In the genomic region with DNA sequence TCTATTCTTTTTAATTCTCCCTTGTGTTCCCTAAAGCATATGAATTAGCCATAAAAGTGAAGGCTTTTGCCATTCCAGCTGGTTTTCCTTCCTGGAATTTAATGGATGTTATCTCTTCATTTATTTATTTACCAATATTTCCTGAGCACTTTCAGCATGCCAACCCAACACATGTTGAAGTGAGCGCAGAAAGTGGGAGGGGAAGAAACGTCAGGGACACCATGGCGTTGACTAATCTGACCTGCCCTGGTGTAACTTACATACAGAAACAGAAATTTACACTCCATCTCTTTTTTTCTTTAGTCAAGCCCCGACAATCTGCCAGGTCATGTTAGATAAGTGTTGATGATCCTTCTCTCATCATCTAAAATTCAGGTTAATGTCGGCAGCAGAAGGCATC, we compare ENCODE assay signal across 13 cellular contexts.
DNase-seq lines count a peak whose midpoint lies in the region; ATAC-seq and TF ChIP-seq lines count a peak whose summit lies in the region.
"Had no signal": no experiment of that assay in that cellular context is flagged by ENCODE, and none has a peak within 500 bp of the region (broad histone marks: within the 10 kb centered on the region; RNA-seq: fewer than 3 reads in every experiment).

No MANE protein-coding gene starts in this region.

- peak overlapping the region; percentile 62 for H2BK120ac ChIP-seq in IMR-90 (ENCODE audit: low read depth, low read length)

- H3K14ac ChIP-seq in IMR-90 (replicated peaks; ENCODE audit: low read depth, low read length) = peak overlapping the region; percentile 68; the same call in 1 of the 2 replicates

- no peak overlapping the region for H3K4me3 Mint-ChIP-seq in GM23338
- no peak overlapping the region for H3K4me3 Mint-ChIP-seq in nephron progenitor cell
- H3K4me3 Mint-ChIP-seq: CD8-positive, alpha-beta memory T cell had no signal

- no TSS peak for BruUV-seq in IMR-90 (replicated peaks; lab: Mats Ljungman, UMichigan)

- H3K4me3 ChIP-seq in GM23338 (no peak overlapping the region), IMR-90 (ENCODE audit: insufficient read depth, low read depth, low read length) (no peak overlapping the region)
- H3K4me3 ChIP-seq: BLaER1 had no signal

- H3K9ac ChIP-seq in IMR-90 (ENCODE audit: low read depth, low read length) = no peak overlapping the region
- H3K9ac ChIP-seq: BLaER1, KMS-11 had no signal

- no peaks in the 10 kb centered on the region for H3K27me3 Mint-ChIP-seq in GM23338 (ENCODE audit: insufficient read depth, low read depth, poor library complexity)
- no peaks in the 10 kb centered on the region for H3K27me3 Mint-ChIP-seq in nephron progenitor cell (ENCODE audit: low read depth, poor library complexity)
- H3K27me3 Mint-ChIP-seq: CD8-positive, alpha-beta memory T cell had no signal

- H3K4me1 ChIP-seq in GM23338 (ENCODE audit: insufficient read depth) (peaks cover 6% of the 10 kb centered on the region; the same call in 1 of the 2 replicates), IMR-90 (ENCODE audit: control insufficient read depth, insufficient read depth, low read length) (peaks cover 6% of the 10 kb centered on the region)
- H3K4me1 ChIP-seq: BLaER1, Caco-2 had no signal

- H3K27me3 ChIP-seq in GM23338 (ENCODE audit: insufficient read depth) = no peaks in the 10 kb centered on the region
- no peaks in the 10 kb centered on the region for H3K27me3 ChIP-seq in IMR-90 (ENCODE audit: control insufficient read depth, insufficient read depth, low read length)
- H3K27me3 ChIP-seq: BLaER1 had no signal

- no peak for TF ChIP-seq CTCF in GM23338 (conservative IDR thresholded peaks at IDR 0.05; ENCODE audit: low read depth in 2 of 2)
- no peak for TF ChIP-seq CTCF in IMR-90 (conservative IDR thresholded peaks at IDR 0.05; ENCODE audit: low read depth, low read length)
- no peak for TF ChIP-seq CTCF in nephron progenitor cell (IDR thresholded peaks at IDR 0.05)

- peak overlapping the region; percentile 8 to 30; a peak in 1 of 4 replicates for H4K8ac ChIP-seq in IMR-90 (ENCODE audit: low read depth in 2 of 2, low read length in 2 of 2)

- no peak overlapping the region for H2AK9ac ChIP-seq in IMR-90 (replicated peaks; ENCODE audit: low read depth, low read length, poor library complexity)

- H3K79me2 ChIP-seq in GM23338 (replicated peaks; ENCODE audit: insufficient read depth) = no peaks in the 10 kb centered on the region

- no peaks in the 10 kb centered on the region for H3K9me3 Mint-ChIP-seq in GM23338
- no peaks in the 10 kb centered on the region for H3K9me3 Mint-ChIP-seq in nephron progenitor cell

- H2BK15ac ChIP-seq in IMR-90 (ENCODE audit: low read depth, low read length) = peak overlapping the region; percentile 24; the same call in 1 of the 3 replicates

- ATAC-seq in GM23338 = no peak
- peak; percentile 59 for ATAC-seq in IMR-90 (ENCODE audit: low read depth)
- no peak for ATAC-seq in GM21381 (IDR thresholded peaks at IDR 0.05; ENCODE audit: unreplicated experiment)
- no peak for ATAC-seq in HG03565 (IDR thresholded peaks at IDR 0.05; ENCODE audit: unreplicated experiment)
- ATAC-seq: HCT116 had no signal

- H4K20me1 ChIP-seq in GM23338 (replicated peaks; ENCODE audit: insufficient read depth) = no peaks in the 10 kb centered on the region
- no peaks in the 10 kb centered on the region for H4K20me1 ChIP-seq in IMR-90 (ENCODE audit: insufficient read depth, low read length)
- H4K20me1 ChIP-seq: BLaER1 had no signal

- intact Hi-C loops in IMR-90 (cut with micrococcal nuclease) = loop anchor here (5.0 kb wide), 1 partner anchor 246 kb away; a partner anchor contains a TSS

- H2AFZ ChIP-seq in GM23338 (no peak overlapping the region), IMR-90 (replicated peaks; ENCODE audit: low read length, poor library complexity) (no peak overlapping the region)

- in situ Hi-C loops in IMR-90 (cut with MboI; ENCODE audit: low sequenced_read_pairs) = no loop called here

- H3K23ac ChIP-seq in IMR-90 (ENCODE audit: low read depth, low read length) = 0 out of 2 replicates have a peak overlapping the region, but pooled peaks have one; percentile 39

- peaks cover 6% of the 10 kb centered on the region for H3K9me1 ChIP-seq in IMR-90 (ENCODE audit: insufficient read depth, low read length)

- peak overlapping the region; percentile 40; the same call in 1 of the 2 replicates for H2BK20ac ChIP-seq in IMR-90 (ENCODE audit: low read depth, low read length)

- no peak for DNase-seq in GM23338 (ENCODE audit: low spot score)
- peak; percentile 48 for DNase-seq in IMR-90
- DNase-seq in iris pigment epithelial cell (ENCODE audit: low read depth) = peak; percentile 17
- DNase-seq in nephron progenitor cell = no peak
- DNase-seq in dermis blood vessel endothelial cell = no peak
- DNase-seq: Caco-2; CD8-positive, alpha-beta memory T cell; DMS53 had no signal

- H3K4me1 Mint-ChIP-seq in GM23338 = peaks cover 21% of the 10 kb centered on the region
- H3K4me1 Mint-ChIP-seq in nephron progenitor cell = peaks cover 22% of the 10 kb centered on the region

- no peaks in the 10 kb centered on the region for H3K36me3 ChIP-seq in GM23338 (ENCODE audit: insufficient read depth)
- no peaks in the 10 kb centered on the region for H3K36me3 ChIP-seq in IMR-90 (ENCODE audit: control insufficient read depth, insufficient read depth, low read length)
- H3K36me3 ChIP-seq: BLaER1 had no signal

- no peaks in the 10 kb centered on the region for H3F3A ChIP-seq in GM23338 (replicated peaks; ENCODE audit: low read depth)

- no CpG with 5 or more reads among the region's 5 CpGs for WGBS in IMR-90 (ENCODE audit: extremely low coverage in 2 of 2, insufficient read length in 1 of 2), 2 experiments

- no peak overlapping the region for H3K56ac ChIP-seq in IMR-90 (ENCODE audit: extremely low read depth, insufficient read depth, low read length)

- TF ChIP-seq POLR2A in IMR-90 (IDR thresholded peaks at IDR 0.05; ENCODE audit: low read depth, low read length) = no peak

- peak overlapping the region; percentile 11; the same call in 1 of the 2 replicates for H2AK5ac ChIP-seq in IMR-90 (ENCODE audit: low read depth, low read length)

- no peaks in the 10 kb centered on the region for H3K9me3 ChIP-seq in IMR-90 (ENCODE audit: control insufficient read depth, insufficient read depth, low read length)
- H3K9me3 ChIP-seq: BLaER1, Caco-2 had no signal

- peak overlapping the region; percentile 72 for H2BK5ac ChIP-seq in IMR-90 (ENCODE audit: low read depth, low read length, poor library complexity, severe bottlenecking)

- no peak overlapping the region for H3K27ac ChIP-seq in GM23338 (ENCODE audit: low read depth)
- H3K27ac ChIP-seq in IMR-90 (ENCODE audit: insufficient read depth, low read length) = no peak overlapping the region
- H3K27ac ChIP-seq: BLaER1, KMS-11 had no signal

- POLR2A ChIA-PET in IMR-90 (lab: Charles Lee; ENCODE audit: unreplicated experiment) = no interaction called here

- no peak overlapping the region for H4K91ac ChIP-seq in IMR-90 (ENCODE audit: insufficient read depth, low read depth, low read length)

- H3K79me1 ChIP-seq in IMR-90 (ENCODE audit: low read depth in 1 of 2, low read length in 2 of 2) = no peaks in the 10 kb centered on the region

- H3K36me3 Mint-ChIP-seq in GM23338 (ENCODE audit: low read depth) (no peaks in the 10 kb centered on the region), nephron progenitor cell (ENCODE audit: low read depth) (peaks cover 50% of the 10 kb centered on the region)

- no peaks in the 10 kb centered on the region for H3K9me2 ChIP-seq in GM23338 (ENCODE audit: insufficient read depth)

- no peak for TF ChIP-seq RAD21 in IMR-90 (IDR thresholded peaks at IDR 0.05; ENCODE audit: low read length)

- peak overlapping the region; percentile 63 for H3K4ac ChIP-seq in IMR-90 (ENCODE audit: low read depth, low read length)

- no peak overlapping the region for H3K4me2 ChIP-seq in GM23338
- H3K4me2 ChIP-seq in IMR-90 (ENCODE audit: low read depth, low read length) = no peak overlapping the region
- H3K4me2 ChIP-seq: BLaER1, KMS-11 had no signal

- H3K18ac ChIP-seq in IMR-90 (ENCODE audit: low read depth, low read length) = peak overlapping the region; percentile 0; the same call in 1 of the 2 replicates

- peak overlapping the region; percentile 58; the same call in 1 of the 2 replicates for H3K27ac Mint-ChIP-seq in GM23338
- peak overlapping the region; percentile 78 for H3K27ac Mint-ChIP-seq in nephron progenitor cell
- H3K27ac Mint-ChIP-seq: CD8-positive, alpha-beta memory T cell had no signal

- peak overlapping the region; percentile 19; the same call in 1 of the 2 replicates for H4K5ac ChIP-seq in IMR-90 (ENCODE audit: low read depth, low read length)

- CTCF ChIA-PET in IMR-90 (lab: Yijun Ruan, JAX) = no interaction called here

- dilution Hi-C loops in IMR-90 (cut with HindIII; ENCODE audit: low sequenced_read_pairs, unreplicated experiment) = no loop called here

TF ChIP-seq in GM23338, 12 proteins besides CTCF, POLR2A, EP300 and RAD21 (continues in another document):
- TF ChIP-seq NANOG (IDR thresholded peaks at IDR 0.05; ENCODE audit: borderline replicate concordance) = no peak

TF ChIP-seq in IMR-90, 13 proteins besides CTCF, POLR2A, EP300 and RAD21:
- TF ChIP-seq CEBPB (IDR thresholded peaks at IDR 0.05; ENCODE audit: low read depth, low read length) (no peak), FOS (IDR thresholded peaks at IDR 0.05; ENCODE audit: low read depth, low read length) (no peak), RFX5 (IDR thresholded peaks at IDR 0.05; ENCODE audit: low read depth, low read length) (no peak), RCOR1 (IDR thresholded peaks at IDR 0.05; ENCODE audit: insufficient replicate concordance, low read length) (no peak), NFE2L2 (IDR thresholded peaks at IDR 0.05; ENCODE audit: low read depth, low read length) (no peak), BHLHE40 (IDR thresholded peaks at IDR 0.05; ENCODE audit: low read depth, low read length) (peak; percentile 21; the same call in 1 of the 2 replicates), MAFK (IDR thresholded peaks at IDR 0.05; ENCODE audit: low read depth, low read length) (no peak)
- TF ChIP-seq, protein P1, sequence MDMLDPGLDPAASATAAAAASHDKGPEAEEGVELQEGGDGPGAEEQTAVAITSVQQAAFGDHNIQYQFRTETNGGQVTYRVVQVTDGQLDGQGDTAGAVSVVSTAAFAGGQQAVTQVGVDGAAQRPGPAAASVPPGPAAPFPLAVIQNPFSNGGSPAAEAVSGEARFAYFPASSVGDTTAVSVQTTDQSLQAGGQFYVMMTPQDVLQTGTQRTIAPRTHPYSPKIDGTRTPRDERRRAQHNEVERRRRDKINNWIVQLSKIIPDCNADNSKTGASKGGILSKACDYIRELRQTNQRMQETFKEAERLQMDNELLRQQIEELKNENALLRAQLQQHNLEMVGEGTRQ (IDR thresholded peaks at IDR 0.05; ENCODE audit: low read depth, low read length) = no peak

Comparison
In these comparisons a context has a peak if more than half of its experiments do, and no peak if none do; other contexts are left out.
1. DNase-seq: peak in IMR-90 (single experiment) and iris pigment epithelial cell (single experiment); none in GM23338 (single experiment), nephron progenitor cell (single experiment) and dermis blood vessel endothelial cell (single experiment).